Comparison of ENCODE assay signal across 16 cellular contexts in the genomic region with DNA sequence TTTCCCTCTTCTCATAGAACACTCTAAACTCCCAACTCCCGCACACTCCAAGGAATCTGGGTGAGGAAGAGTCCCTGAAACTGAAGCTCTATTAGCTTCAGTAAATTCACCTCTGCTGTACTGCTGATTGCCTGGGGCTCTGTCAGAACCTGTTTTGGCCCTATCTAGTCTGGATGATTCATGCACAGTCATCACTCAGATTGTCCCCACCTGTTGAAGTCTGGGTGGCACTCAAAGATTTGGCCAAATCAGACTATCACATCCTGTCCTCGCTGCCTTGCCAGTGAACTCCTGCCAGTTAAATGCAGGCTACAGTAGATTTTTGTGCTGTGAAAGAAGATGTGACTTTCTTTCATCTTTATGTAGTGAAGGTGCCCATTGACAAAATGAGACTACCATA.
DNase-seq lines count a peak whose midpoint lies in the region; ATAC-seq, FAIRE-seq and TF ChIP-seq lines count a peak whose summit lies in the region.
"Had no signal": no experiment of that assay in that cellular context is flagged by ENCODE, and none has a peak within 500 bp of the region (broad histone marks: within the 10 kb centered on the region; RNA-seq: fewer than 3 reads in every experiment).

No MANE protein-coding gene starts in this region.

- H3K4me3 ChIP-seq in bronchial epithelial cell (ENCODE audit: low read depth, low read length) (no peak overlapping the region), trophoblast cell (ENCODE audit: low read depth, low read length) (no peak overlapping the region)
- H3K4me3 ChIP-seq: pancreas, SJSA1, upper lobe of right lung had no signal

- H3K18ac ChIP-seq in trophoblast cell (ENCODE audit: low read length) = no peak overlapping the region

- no CpG with 5 or more reads among the region's 2 CpGs for WGBS in trophoblast cell (ENCODE audit: extremely low coverage, insufficient coverage, insufficient read length)

- no peaks in the 10 kb centered on the region for H3K9me3 ChIP-seq in trophoblast cell (ENCODE audit: insufficient read depth, low read depth, low read length)
- H3K9me3 ChIP-seq: pancreas, SJSA1, upper lobe of right lung had no signal

- TF ChIP-seq CTCF in bronchial epithelial cell (IDR thresholded peaks at IDR 0.05; ENCODE audit: insufficient read depth, low read length, severe bottlenecking) = no peak

- H3K79me2 ChIP-seq in trophoblast cell (ENCODE audit: control insufficient read depth, insufficient read depth, low read length, poor library complexity) = no peaks in the 10 kb centered on the region

- no peak overlapping the region for H3K4me2 ChIP-seq in trophoblast cell (ENCODE audit: low read length)

- no peaks in the 10 kb centered on the region for H3K4me1 ChIP-seq in trophoblast cell (ENCODE audit: control insufficient read depth in 1 of 2, insufficient read depth in 2 of 2, low read length in 2 of 2)
- H3K4me1 ChIP-seq: pancreas, SJSA1, upper lobe of right lung had no signal

- H3K36me3 ChIP-seq in bronchial epithelial cell (ENCODE audit: control insufficient read depth, insufficient read depth, low read length) (no peaks in the 10 kb centered on the region), trophoblast cell (ENCODE audit: control insufficient read depth in 1 of 2, insufficient read depth in 2 of 2, low read length in 2 of 2) (no peaks in the 10 kb centered on the region)
- H3K36me3 ChIP-seq: pancreas, SJSA1, upper lobe of right lung had no signal

- no peak overlapping the region for H4K91ac ChIP-seq in trophoblast cell (ENCODE audit: low read depth, low read length)

- H3K14ac ChIP-seq in trophoblast cell (ENCODE audit: low read length) = no peak overlapping the region

- H3K27me3 ChIP-seq in bronchial epithelial cell (ENCODE audit: control insufficient read depth, insufficient read depth, low read length) = no peaks in the 10 kb centered on the region
- no peaks in the 10 kb centered on the region for H3K27me3 ChIP-seq in trophoblast cell (ENCODE audit: insufficient read depth, low read length)
- H3K27me3 ChIP-seq: pancreas, SJSA1, upper lobe of right lung had no signal

- no peak overlapping the region for H2BK120ac ChIP-seq in trophoblast cell (ENCODE audit: insufficient read depth, low read length, poor library complexity)

- no peak overlapping the region for H3K4ac ChIP-seq in trophoblast cell (ENCODE audit: low read depth, low read length)

- H3K9ac ChIP-seq in trophoblast cell (ENCODE audit: low read length) = no peak overlapping the region

- no peak overlapping the region for H4K12ac ChIP-seq in trophoblast cell (ENCODE audit: low read depth, low read length)

- no peak overlapping the region for H2AFZ ChIP-seq in trophoblast cell (ENCODE audit: insufficient read depth, low read length, poor library complexity)

- DNase-seq in NCI-H2196 (lab: John Stamatoyannopoulos, UW; ENCODE audit: unreplicated experiment) (peak; percentile 29), NCI-H2196 treated with DMSO at 0.1 percent for 48 hours (lab: John Stamatoyannopoulos, UW; ENCODE audit: unreplicated experiment) (no peak), M059J (ENCODE audit: low read depth) (peak; percentile 30), bronchial epithelial cell (ENCODE audit: low read depth) (peak; percentile 92), trophoblast cell (peak; percentile 64 to 76), mesenteric fat pad (ENCODE audit: low spot score) (no peak)
- DNase-seq: effector memory CD4-positive, alpha-beta T cell; NCI-H2227 treated with DMSO at 0.1 percent for 48 hours; pancreas; T-helper 9 cell; upper lobe of right lung had no signal

- H2BK12ac ChIP-seq in trophoblast cell (ENCODE audit: low read length) = no peak overlapping the region

- no peaks in the 10 kb centered on the region for H3K79me1 ChIP-seq in trophoblast cell (ENCODE audit: low read length)

- no peak overlapping the region for H3K23ac ChIP-seq in trophoblast cell (ENCODE audit: low read length)

- FAIRE-seq in bronchial epithelial cell (lab: Jason Lieb, UNC) = no peak
- FAIRE-seq: pancreas had no signal

- H3K27ac ChIP-seq in trophoblast cell (ENCODE audit: low read depth, low read length) = no peak overlapping the region
- H3K27ac ChIP-seq: 22Rv1, pancreas, SJSA1, upper lobe of right lung had no signal

- ATAC-seq in GM21526 (IDR thresholded peaks at IDR 0.05; ENCODE audit: low FRiP score, unreplicated experiment) (no peak), GM19328 (IDR thresholded peaks at IDR 0.05; ENCODE audit: unreplicated experiment) (no peak)
- ATAC-seq: left lobe of liver, pancreas, upper lobe of right lung had no signal

- no peak overlapping the region for H4K8ac ChIP-seq in trophoblast cell (ENCODE audit: low read depth, low read length)

- no peak overlapping the region for H2AK5ac ChIP-seq in trophoblast cell (ENCODE audit: low read length)

- no peak overlapping the region for H2BK5ac ChIP-seq in trophoblast cell (ENCODE audit: low read depth, low read length, poor library complexity)

Comparison
In these comparisons a context has a peak if more than half of its experiments do, and no peak if none do; other contexts are left out.
1. DNase-seq: peak in NCI-H2196 (single experiment), M059J (single experiment), bronchial epithelial cell (single experiment) and trophoblast cell (2 of 2); none in NCI-H2196 treated with DMSO at 0.1 percent for 48 hours (single experiment) and mesenteric fat pad (single experiment).